13 cellular contexts compared by ENCODE assay signal in the genomic region with DNA sequence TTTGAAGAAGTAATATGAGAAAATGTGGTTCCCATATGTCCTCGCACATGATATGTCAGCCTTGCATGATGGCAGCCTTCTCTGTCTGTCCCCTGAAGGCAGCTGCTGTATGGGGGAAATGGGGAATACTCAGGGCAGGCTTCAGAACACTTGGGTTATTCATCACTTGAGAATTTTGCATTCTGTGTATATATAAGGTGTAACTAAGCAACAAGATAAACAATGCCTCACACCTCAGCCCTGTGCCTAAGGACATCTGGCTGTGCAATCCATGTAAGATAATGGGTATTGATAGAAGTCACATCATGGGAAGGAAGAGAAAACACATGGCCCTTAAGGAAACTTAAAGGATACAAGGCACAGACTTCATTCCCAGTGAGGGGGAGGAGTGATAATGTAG. TPM values are rescaled to one million over a fixed set of nuclear protein-coding genes. Genes with fewer than 3 reads are reported as not detected.
A peak's percentile ranks its signal among the peaks of the same experiment; 100 is the strongest.
DNase-seq lines count a peak whose midpoint lies in the region; ATAC-seq and TF ChIP-seq lines count a peak whose summit lies in the region.
"Had no signal": no experiment of that assay in that cellular context is flagged by ENCODE, and none has a peak within 500 bp of the region (broad histone marks: within the 10 kb centered on the region; RNA-seq: fewer than 3 reads in every experiment).

No MANE protein-coding gene starts in this region.

- peaks cover 0 to 6% of the 10 kb centered on the region in 2 donors for H3K36me3 ChIP-seq in left lung
- H3K36me3 ChIP-seq in gastroesophageal sphincter = no peaks in the 10 kb centered on the region
- H3K36me3 ChIP-seq: ascending aorta; BLaER1 treated with 17β-estradiol and CSF1 and Interleukin-3, amounts not matched to agents 10 nM and 100 nM had no signal

- peak; percentile 89 for DNase-seq in DMS53 (lab: John Stamatoyannopoulos, UW)
- peak; percentile 44 for DNase-seq in LHCN-M2 (ENCODE audit: low read depth)
- peak; percentile 61 for DNase-seq in choroid plexus epithelial cell (ENCODE audit: low read depth)
- no peak for DNase-seq in left lung
- DNase-seq in T-helper 17 cell = no peak
- DNase-seq in GM20000 (ENCODE audit: low spot score) = no peak
- DNase-seq in middle frontal gyrus (ENCODE audit: extremely low spot score, low spot score) = no peak
- DNase-seq: Kasumi-1 had no signal

- ATAC-seq in left lung = peak; percentile 19
- no peak for ATAC-seq in gastroesophageal sphincter
- no peak for ATAC-seq in T-helper 17 cell

- TF ChIP-seq EP300 in gastroesophageal sphincter (IDR thresholded peaks at IDR 0.05) = no peak

- H3K27ac Mint-ChIP-seq in T-helper 17 cell = no peak overlapping the region
- H3K27ac Mint-ChIP-seq: nephron had no signal

- H3K4me1 Mint-ChIP-seq in T-helper 17 cell = no peaks in the 10 kb centered on the region

- H3K36me3 Mint-ChIP-seq in T-helper 17 cell (ENCODE audit: low read depth) = peaks cover 6% of the 10 kb centered on the region

- TF ChIP-seq POLR2A in gastroesophageal sphincter (IDR thresholded peaks at IDR 0.05) = no peak

- H3K27me3 ChIP-seq in left lung = no peaks in the 10 kb centered on the region
- H3K27me3 ChIP-seq in gastroesophageal sphincter = no peaks in the 10 kb centered on the region
- H3K27me3 ChIP-seq: ascending aorta; BLaER1 treated with 17β-estradiol and CSF1 and Interleukin-3, amounts not matched to agents 10 nM and 100 nM had no signal

- no peak overlapping the region for H3K4me3 Mint-ChIP-seq in T-helper 17 cell
- H3K4me3 Mint-ChIP-seq: nephron had no signal

- no peaks in the 10 kb centered on the region for H3K27me3 Mint-ChIP-seq in T-helper 17 cell

- TF ChIP-seq CTCF in choroid plexus epithelial cell (conservative IDR thresholded peaks at IDR 0.05; ENCODE audit: low read depth, low read length) (no peak), left lung (IDR thresholded peaks at IDR 0.05) (no peak), gastroesophageal sphincter (IDR thresholded peaks at IDR 0.05) (no peak), GM20000 (IDR thresholded peaks at IDR 0.05; ENCODE audit: extremely low read depth, missing control alignments) (no peak)

- H3K27ac ChIP-seq in left lung (no peak overlapping the region), gastroesophageal sphincter (no peak overlapping the region)
- H3K27ac ChIP-seq: ascending aorta; BLaER1 treated with 17β-estradiol and CSF1 and Interleukin-3, amounts not matched to agents 10 nM and 100 nM had no signal

- WGBS in gastroesophageal sphincter (ENCODE audit: low coverage in 1 of 2), 2 donors = 88% methylated on average over 1 of the region's 1 CpG; no CpG with 5 or more reads in 1 of the 2 donors

- H3K9me3 ChIP-seq in left lung (no peaks in the 10 kb centered on the region), gastroesophageal sphincter (no peaks in the 10 kb centered on the region), T-helper 17 cell (ENCODE audit: control insufficient read depth, low read length, poor library complexity, severe bottlenecking) (no peaks in the 10 kb centered on the region)
- H3K9me3 ChIP-seq: ascending aorta; BLaER1 treated with 17β-estradiol and CSF1 and Interleukin-3, amounts not matched to agents 10 nM and 100 nM had no signal

- H3K4me1 ChIP-seq in left lung (no peaks in the 10 kb centered on the region), gastroesophageal sphincter (no peaks in the 10 kb centered on the region)
- H3K4me1 ChIP-seq: ascending aorta had no signal

- intact Hi-C loops in left lung (cut with DNase I) = no loop called here

- H3K4me3 ChIP-seq in choroid plexus epithelial cell (ENCODE audit: low read depth, low read length) = no peak overlapping the region
- no peak overlapping the region for H3K4me3 ChIP-seq in left lung
- no peak overlapping the region for H3K4me3 ChIP-seq in gastroesophageal sphincter
- H3K4me3 ChIP-seq: ascending aorta; BLaER1 treated with 17β-estradiol and CSF1 and Interleukin-3, amounts not matched to agents 10 nM and 100 nM had no signal

RNA-seq across cellular contexts. Expression of a gene that starts 52.4 kb away (rescaled TPM):
- 30.9 and 41.2 TPM in 2 replicates for total RNA-seq in LHCN-M2 (2014; rRNA removed)
- polyA plus RNA-seq in LHCN-M2 (2012) = 0.98 TPM
- 10 to 100 TPM; 57.9 to 66.6 TPM for total RNA-seq in left lung
- 1 to 10 TPM in 1 of 4 donors, under 1 TPM in 3; 0.31 to 3.0 (median 0.69) TPM for total RNA-seq in gastroesophageal sphincter
- total RNA-seq in T-helper 17 cell = 10 to 100 TPM in 1 of 2 donors, 1 to 10 TPM in 1; 3.5 to 30.6 TPM
- total RNA-seq: G401 had no signal

Comparison
In these comparisons a context has a peak if more than half of its experiments do, and no peak if none do; other contexts are left out.
1. DNase-seq: peak in DMS53 (single experiment), LHCN-M2 (single experiment) and choroid plexus epithelial cell (single experiment); none in left lung (0 of 2), T-helper 17 cell (0 of 3), GM20000 (single experiment) and middle frontal gyrus (single experiment).